In genomic region chr3:191329654-191330308, GRCh38 we compare ENCODE assay signal across 8 cellular contexts. TPM values are rescaled to one million over a fixed set of nuclear protein-coding genes. Genes with fewer than 3 reads are reported as not detected.
DNase-seq lines count a peak whose midpoint lies in the region; ATAC-seq, FAIRE-seq and TF ChIP-seq lines count a peak whose summit lies in the region.

No MANE protein-coding gene starts in this region.

- H3K9me3 ChIP-seq in endothelial cell of umbilical vein (replicated peaks; ENCODE audit: control insufficient read depth, insufficient read depth, low read length), result no peaks in the 10 kb centered on the region
- H3K9me3 ChIP-seq in upper lobe of left lung, result no peaks in the 10 kb centered on the region

- H3K4me3 ChIP-seq in GM23338 (peak overlapping the region; percentile 83), endothelial cell of umbilical vein (replicated peaks in 1 of 3; ENCODE audit: insufficient read depth in 1 of 3, low read depth in 1 of 3, low read length in 3 of 3) (peak overlapping the region; percentile 58 to 96 (median 68)), upper lobe of left lung (peak overlapping the region; percentile 61 to 94 (median 74))

- intact Hi-C loops in endothelial cell of umbilical vein (cut with micrococcal nuclease), result loop anchor here (1.0 to 10.0 kb wide), 5 partner anchors 47 to 735 kb away; no protein-coding TSS in a partner anchor

- no peak for TF ChIP-seq POLR2A in endothelial cell of umbilical vein (IDR thresholded peaks at IDR 0.05; ENCODE audit: low read depth, low read length)
- TF ChIP-seq POLR2A in upper lobe of left lung (IDR thresholded peaks at IDR 0.05), result peak in 1 of 4 donors; percentile 2

- 5 to 10% methylated on average over 12 to 22 of the region's 35 CpGs for WGBS in upper lobe of left lung, 2 donors

- H3K79me2 ChIP-seq in GM23338 (replicated peaks; ENCODE audit: insufficient read depth), result peaks cover 42% of the 10 kb centered on the region
- peaks cover 59% of the 10 kb centered on the region for H3K79me2 ChIP-seq in endothelial cell of umbilical vein (ENCODE audit: control insufficient read depth, insufficient read depth, low read length)

- BruUV-seq in endothelial cell of umbilical vein (replicated peaks; lab: Mats Ljungman, UMichigan), result no TSS peak

- H3K27me3 ChIP-seq in GM23338 (ENCODE audit: insufficient read depth) (peaks cover 40% of the 10 kb centered on the region), endothelial cell of umbilical vein (ENCODE audit: control insufficient read depth in 2 of 2, insufficient read depth in 2 of 2, low read length in 2 of 2) (no peaks in the 10 kb centered on the region), upper lobe of left lung (peaks cover 0 to 6% (median 0%) of the 10 kb centered on the region in 4 donors)

- no peaks in the 10 kb centered on the region for H3K9me3 Mint-ChIP-seq in GM23338

- FAIRE-seq in endothelial cell of umbilical vein (lab: Jason Lieb, UNC), result peak; percentile 70

- CTCF ChIA-PET in endothelial cell of umbilical vein (lab: Charles Lee), result interaction anchor here (1.0 to 2.1 kb wide), 8 partner anchors 8 to 87 kb away, joined by 3 to 7 read pairs (median 3); no protein-coding TSS in a partner anchor

- H3K4me1 Mint-ChIP-seq in GM23338, result peaks cover 42% of the 10 kb centered on the region

- TF ChIP-seq CTCF in GM23338 (conservative IDR thresholded peaks at IDR 0.05; ENCODE audit: low read depth in 2 of 2), result no peak
- no peak for TF ChIP-seq CTCF in VCaP (conservative IDR thresholded peaks at IDR 0.05)
- TF ChIP-seq CTCF in endothelial cell of umbilical vein (IDR thresholded peaks at IDR 0.05; ENCODE audit: extremely low read depth in 1 of 2, insufficient read depth in 1 of 2, low read depth in 1 of 2, low read length in 2 of 2), result no peak
- no peak for TF ChIP-seq CTCF in upper lobe of left lung (IDR thresholded peaks at IDR 0.05)

- ATAC-seq in GM23338, result peak; percentile 71
- peak; percentile 70 to 76 for ATAC-seq in upper lobe of left lung (ENCODE audit: low FRiP score in 2 of 2)

- H3K9me1 ChIP-seq in endothelial cell of umbilical vein (replicated peaks; ENCODE audit: control insufficient read depth, extremely low read depth, insufficient read depth, low read length), result no peaks in the 10 kb centered on the region

- no peaks in the 10 kb centered on the region for H3K9me2 ChIP-seq in GM23338 (ENCODE audit: insufficient read depth)

- peaks cover 34% of the 10 kb centered on the region for H3K4me1 ChIP-seq in GM23338 (ENCODE audit: insufficient read depth)
- peaks cover 47% of the 10 kb centered on the region for H3K4me1 ChIP-seq in endothelial cell of umbilical vein (ENCODE audit: control insufficient read depth, extremely low read depth, insufficient read depth, low read length)
- peaks cover 18 to 31% (median 26%) of the 10 kb centered on the region in 4 donors for H3K4me1 ChIP-seq in upper lobe of left lung

- peak overlapping the region; percentile 88 for H3K4me3 Mint-ChIP-seq in GM23338

- no peak for TF ChIP-seq EP300 in upper lobe of left lung (IDR thresholded peaks at IDR 0.05)

- peaks cover 9% of the 10 kb centered on the region for H3K27me3 Mint-ChIP-seq in GM23338 (ENCODE audit: insufficient read depth, low read depth, poor library complexity)

- H3K36me3 ChIP-seq in GM23338 (ENCODE audit: insufficient read depth) (no peaks in the 10 kb centered on the region), endothelial cell of umbilical vein (ENCODE audit: control insufficient read depth in 2 of 2, extremely low read depth in 1 of 2, insufficient read depth in 2 of 2, low read length in 2 of 2) (no peaks in the 10 kb centered on the region), upper lobe of left lung (no peaks in the 10 kb centered on the region)

- dilution Hi-C loops in endothelial cell of umbilical vein (cut with MboI; ENCODE audit: extremely low pct_ligation_motif_present, low sequenced_read_pairs), result no loop called here

- no peaks in the 10 kb centered on the region for H4K20me1 ChIP-seq in GM23338 (replicated peaks; ENCODE audit: insufficient read depth)
- H4K20me1 ChIP-seq in endothelial cell of umbilical vein (replicated peaks; ENCODE audit: control insufficient read depth, extremely low read depth, insufficient read depth, low read length), result no peaks in the 10 kb centered on the region

- H2AFZ ChIP-seq in GM23338 (peak overlapping the region; percentile 95), endothelial cell of umbilical vein (ENCODE audit: low read depth, low read length) (no peak overlapping the region)

- no peaks in the 10 kb centered on the region for H3K36me3 Mint-ChIP-seq in GM23338 (ENCODE audit: low read depth)

- peak overlapping the region; percentile 29; the same call in 1 of the 2 replicates for H3K27ac ChIP-seq in GM23338 (ENCODE audit: low read depth)
- peak overlapping the region; percentile 94 for H3K27ac ChIP-seq in VCaP
- peak overlapping the region; percentile 94 for H3K27ac ChIP-seq in endothelial cell of umbilical vein (ENCODE audit: insufficient read depth, low read depth, low read length)
- H3K27ac ChIP-seq in upper lobe of left lung, result peak overlapping the region; percentile 85 to 99 (median 93)

- POLR2A ChIA-PET in endothelial cell of umbilical vein (lab: Charles Lee), result interaction anchor here (1.0 kb wide), 2 partner anchors 8 to 21 kb away, joined by 3 read pairs; no protein-coding TSS in a partner anchor

- in situ Hi-C loops in KBM-7 (cut with MboI; ENCODE audit: low pct_unique_long_range_greater_than_20kb, low sequenced_read_pairs), result no loop called here

- peak overlapping the region; percentile 98 for H3K9ac ChIP-seq in endothelial cell of umbilical vein (replicated peaks; ENCODE audit: extremely low read depth, insufficient read depth, low read length)

- H3K4me2 ChIP-seq in GM23338 (peak overlapping the region; percentile 86), endothelial cell of umbilical vein (ENCODE audit: insufficient read depth, low read length) (peak overlapping the region; percentile 97)

- H3F3A ChIP-seq in GM23338 (replicated peaks; ENCODE audit: low read depth), result peaks cover 4% of the 10 kb centered on the region; the same call in 1 of the 2 replicates

- DNase-seq in SIG-M5 treated with dmso at 0.1 percent for 504 hours (lab: John Stamatoyannopoulos, UW; ENCODE audit: unreplicated experiment) (peak; percentile 26), SIG-M5 (lab: John Stamatoyannopoulos, UW) (no peak), GM23338 (ENCODE audit: low spot score) (peak; percentile 71), KBM-7 (peak; percentile 56), endothelial cell of umbilical vein (ENCODE audit: low read depth, low spot score) (peak; percentile 73), midbrain (lab: John Stamatoyannopoulos, UW) (peak; percentile 70), upper lobe of left lung (peak; percentile 48 to 92)

- peak overlapping the region; percentile 30; the same call in 1 of the 2 replicates for H3K27ac Mint-ChIP-seq in GM23338

TF ChIP-seq in endothelial cell of umbilical vein, 7 proteins besides CTCF, POLR2A, EP300 and RAD21:
- TF ChIP-seq FOS (IDR thresholded peaks at IDR 0.05; ENCODE audit: borderline replicate concordance, insufficient read depth, low read length), result no peak
- no peak for TF ChIP-seq MYC (IDR thresholded peaks at IDR 0.05; ENCODE audit: low read depth, low read length)
- no peak for TF ChIP-seq EZH2 (IDR thresholded peaks at IDR 0.05; ENCODE audit: borderline replicate concordance, low read depth, low read length, severe bottlenecking)
- TF ChIP-seq POLR2AphosphoS5 (IDR thresholded peaks at IDR 0.05; ENCODE audit: insufficient read depth, low read depth, low read length), result no peak
- no peak for TF ChIP-seq GATA2 (IDR thresholded peaks at IDR 0.05; ENCODE audit: insufficient read depth, insufficient read length, low read depth, low read length)
- no peak for TF ChIP-seq MAX (IDR thresholded peaks at IDR 0.05; ENCODE audit: insufficient read depth, insufficient read length)
- no peak for TF ChIP-seq JUN (IDR thresholded peaks at IDR 0.05; ENCODE audit: borderline replicate concordance, insufficient read depth, insufficient read length, low read depth)

RNA-seq across cellular contexts. Expression of gene UTS2B, which starts 0.5 kb away (rescaled TPM):
- total RNA-seq in GM23338 (2014; rRNA removed; shearing (Covaris generic)), result not detected in 2 replicates
- polyA plus RNA-seq in GM23338 (2016; fragmentation: Nextera tagmentation; extraction: Ambion mirVana) (0.21 TPM in 1 of 2 replicates, not detected in the other), endothelial cell of umbilical vein (0.11 and 0.21 TPM in 2 replicates)
- total RNA-seq in endothelial cell of umbilical vein (0.81 and 1.1 TPM in 2 replicates), upper lobe of left lung (under 1 TPM in 3 of 6 donors, not detected in 3; 0.37 to 0.98 (median 0.74) TPM)
- polyA plus RNA-seq in endothelial cell of umbilical vein (2011; cell fraction: cytosol; rRNA removed), result 0.24 and 0.31 TPM in 2 replicates
- 0.29 and 0.63 TPM in 2 replicates for polyA plus RNA-seq in endothelial cell of umbilical vein (2011; cell fraction: nucleus; rRNA removed)
- 0.26 and 0.56 TPM in 2 replicates for polyA plus RNA-seq in endothelial cell of umbilical vein (2012)
- polyA minus RNA-seq in endothelial cell of umbilical vein, result 0.63 and 2.0 TPM in 2 replicates
- polyA minus RNA-seq in endothelial cell of umbilical vein (2011; cell fraction: cytosol; rRNA and poly(A)+ RNA removed), result not detected
- polyA minus RNA-seq in endothelial cell of umbilical vein (2011; cell fraction: nucleus; rRNA and poly(A)+ RNA removed), result 1.3 and 5.6 TPM in 2 replicates

RNA-seq across cellular contexts. Expression of gene CCDC50, which starts 0.6 kb away (rescaled TPM):
- total RNA-seq in GM23338 (2014; rRNA removed; shearing (Covaris generic)), result 25.4 and 28.3 TPM in 2 replicates
- polyA plus RNA-seq in GM23338 (2016; fragmentation: Nextera tagmentation; extraction: Ambion mirVana) (20.7 and 22.4 TPM in 2 replicates), endothelial cell of umbilical vein (44.4 and 45.0 TPM in 2 replicates)
- total RNA-seq in endothelial cell of umbilical vein (137 and 153 TPM in 2 replicates), upper lobe of left lung (10 to 100 TPM; 54.7 to 99.8 (median 72.5) TPM)
- polyA plus RNA-seq in endothelial cell of umbilical vein (2011; cell fraction: cytosol; rRNA removed), result 77.2 TPM in 2 replicates
- 78.6 and 112 TPM in 2 replicates for polyA plus RNA-seq in endothelial cell of umbilical vein (2011; cell fraction: nucleus; rRNA removed)
- polyA plus RNA-seq in endothelial cell of umbilical vein (2012), result 88.7 and 107 TPM in 2 replicates
- polyA minus RNA-seq in endothelial cell of umbilical vein, result 61.9 and 74.8 TPM in 2 replicates
- polyA minus RNA-seq in endothelial cell of umbilical vein (2011; cell fraction: cytosol; rRNA and poly(A)+ RNA removed), result 44.1 TPM
- polyA minus RNA-seq in endothelial cell of umbilical vein (2011; cell fraction: nucleus; rRNA and poly(A)+ RNA removed), result 175 and 252 TPM in 2 replicates

Comparison
In these comparisons a context has a peak if more than half of its experiments do, and no peak if none do; other contexts are left out.
1. H3K27ac ChIP-seq: peak in every context shown above with its lines; median percentile 94 in VCaP; 94 in endothelial cell of umbilical vein; 93 in upper lobe of left lung; 29 in GM23338.